37 cellular contexts compared by ENCODE assay signal in genomic region chr4:47060561-47060960, GRCh38. TPM values are rescaled to one million over a fixed set of nuclear protein-coding genes. Genes with fewer than 3 reads are reported as not detected.
"Had no signal": no experiment of that assay in that cellular context is flagged by ENCODE, and none has a peak within 500 bp of the region (broad histone marks: within the 10 kb centered on the region; RNA-seq: fewer than 3 reads in every experiment).

No MANE protein-coding gene starts in this region.

- H3K4me3 ChIP-seq: PC-9, SJCRH30, SK-N-MC had no signal

- H3K9me3 ChIP-seq: MG63, SJCRH30 had no signal

- H3K4me2 ChIP-seq: PC-9 had no signal

- ATAC-seq: Panc1, Right ventricle myocardium inferior, SK-N-SH treated with all-trans-retinoic acid at 6 μM for 48 hours had no signal

- H3K27ac ChIP-seq: PC-9, RWPE1, SJCRH30, SK-N-MC had no signal

- H2AFZ ChIP-seq: PC-9 had no signal

- FAIRE-seq: RCC 7860 had no signal

- DNase-seq: Kasumi-1, KG1, MG63, NCI-H1048, NCI-H1092 treated with DMSO at 0.1 percent for 48 hours, NCI-H1105 treated with DMSO at 0.1 percent for 48 hours, NCI-H1417, NCI-H1436, NCI-H146, NCI-H1694, NCI-H187, NCI-H1930, NCI-H2029 treated with DMSO at 0.1 percent for 48 hours, NCI-H2081 treated with DMSO at 0.1 percent for 48 hours, NCI-H2107, NCI-H2171, NCI-H226, NCI-H446 treated with DMSO at 0.1 percent for 48 hours, NCI-H510A, NCI-H524, NCI-H526, NCI-H69, NCI-H748 treated with DMSO at 0.1 percent for 48 hours, NCI-H82, PC-9, SHP77, SIG-M5, SJCRH30 had no signal

- H3K27me3 ChIP-seq: MG63, SJCRH30 had no signal

- H3K36me3 ChIP-seq: MG63, SJCRH30 had no signal

RNA-seq across cellular contexts. Expression of gene GABRB1, which starts 29.2 kb away (rescaled TPM):
- total RNA-seq: OCI-LY7, PC-9, RPMI7951, SJCRH30, SK-MEL-5 had no signal
